11 cellular contexts compared by ENCODE assay signal in genomic region chr3:17605032-17605431, GRCh38.
DNase-seq lines count a peak whose midpoint lies in the region; ATAC-seq and TF ChIP-seq lines count a peak whose summit lies in the region.
"Had no signal": no experiment of that assay in that cellular context is flagged by ENCODE, and none has a peak within 500 bp of the region (broad histone marks: within the 10 kb centered on the region; RNA-seq: fewer than 3 reads in every experiment).

No MANE protein-coding gene starts in this region.

- TF ChIP-seq CTCF in AG04449 (IDR thresholded peaks at IDR 0.05; ENCODE audit: insufficient read depth, low read length, missing control alignments) = no peak
- no peak for TF ChIP-seq CTCF in stomach (IDR thresholded peaks at IDR 0.05)
- TF ChIP-seq CTCF in sigmoid colon (IDR thresholded peaks at IDR 0.05) = no peak

- H3K36me3 ChIP-seq in stomach (no peaks in the 10 kb centered on the region), sigmoid colon (no peaks in the 10 kb centered on the region)

- TF ChIP-seq POLR2A in stomach (IDR thresholded peaks at IDR 0.05) = no peak
- TF ChIP-seq POLR2A in sigmoid colon (IDR thresholded peaks at IDR 0.05) = no peak

- CTCF ChIA-PET in AG04449 (lab: Yijun Ruan, JAX) = interaction anchor here (1.5 kb wide), 1 partner anchor 40 kb away, joined by 4 read pairs; no protein-coding TSS in a partner anchor

- H3K27me3 ChIP-seq in stomach = no peaks in the 10 kb centered on the region
- no peaks in the 10 kb centered on the region for H3K27me3 ChIP-seq in sigmoid colon

- no peaks in the 10 kb centered on the region for H3K9me3 ChIP-seq in stomach
- H3K9me3 ChIP-seq in sigmoid colon = no peaks in the 10 kb centered on the region

- H3K4me1 ChIP-seq in stomach (no peaks in the 10 kb centered on the region), sigmoid colon (no peaks in the 10 kb centered on the region)

- POLR2A ChIA-PET in AG04449 (lab: Yijun Ruan, JAX) = no interaction called here

- peak; percentile 40 for DNase-seq in AG04449 (ENCODE audit: low read depth, low spot score)
- peak; percentile 87 for DNase-seq in HCEC 1CT
- DNase-seq in SW480 (ENCODE audit: low spot score) = peak; percentile 76
- peak; percentile 20 for DNase-seq in glomerular endothelial cell (ENCODE audit: extremely low read depth, low read depth, low spot score)
- no peak for DNase-seq in AML-193 (lab: John Stamatoyannopoulos, UW)
- no peak for DNase-seq in stomach
- DNase-seq in sigmoid colon = no peak
- DNase-seq: cortex of kidney, kidney, NCI-H524 treated with DMSO at 0.1 percent for 48 hours had no signal

- TF ChIP-seq EP300 in stomach (IDR thresholded peaks at IDR 0.05) (no peak), sigmoid colon (IDR thresholded peaks at IDR 0.05) (no peak)

- H3K4me3 ChIP-seq in AG04449 (ENCODE audit: low read depth, low read length) = no peak overlapping the region
- H3K4me3 ChIP-seq in stomach = no peak overlapping the region
- H3K4me3 ChIP-seq in sigmoid colon = no peak overlapping the region

- ATAC-seq in GM21737 (IDR thresholded peaks at IDR 0.05; ENCODE audit: unreplicated experiment) = no peak

- intact Hi-C loops in stomach (cut with DNase I; ENCODE audit: low total_unique reads) (no loop called here), sigmoid colon (cut with DNase I) (no loop called here)

- H3K27ac ChIP-seq in stomach (no peak overlapping the region), sigmoid colon (no peak overlapping the region)

Comparison
In these comparisons a context has a peak if more than half of its experiments do, and no peak if none do; other contexts are left out.
1. DNase-seq: peak in AG04449 (single experiment), HCEC 1CT (single experiment), SW480 (single experiment) and glomerular endothelial cell (single experiment); none in AML-193 (0 of 2), stomach (single experiment) and sigmoid colon (single experiment).